ENCODE assay signal across 9 cellular contexts in genomic region chr2:231037202-231037730, GRCh38. TPM values are rescaled to one million over a fixed set of nuclear protein-coding genes. Genes with fewer than 3 reads are reported as not detected.
DNase-seq lines count a peak whose midpoint lies in the region; ATAC-seq and TF ChIP-seq lines count a peak whose summit lies in the region.
"Had no signal": no experiment of that assay in that cellular context is flagged by ENCODE, and none has a peak within 500 bp of the region (broad histone marks: within the 10 kb centered on the region; RNA-seq: fewer than 3 reads in every experiment).

Gene C2orf72 (plus strand): TSS chr2:231037523. CDS start chr2:231037566, 43 bp downstream.

- H3K9me3 ChIP-seq in mesenchymal stem cell (ENCODE audit: control insufficient read depth, low read length) = no peaks in the 10 kb centered on the region

- H3K27me3 ChIP-seq in mesenchymal stem cell (ENCODE audit: control insufficient read depth in 1 of 2, insufficient read depth in 1 of 2, low read length in 2 of 2) (peaks cover 82 to 91% of the 10 kb centered on the region in 2 experiments), brain microvascular endothelial cell (replicated peaks) (peaks cover 44% of the 10 kb centered on the region)

- no peaks in the 10 kb centered on the region for H3K9me3 Mint-ChIP-seq in activated naive CD8-positive, alpha-beta T cell treated with anti-CD3 and anti-CD28 coated beads, Interleukin-2, amount 50 U/mL, for 24 hours
- H3K9me3 Mint-ChIP-seq: activated naive CD4-positive, alpha-beta T cell treated with anti-CD3 and anti-CD28 coated beads, Interleukin-2, amount 50 U/mL, for 72 hours had no signal

- H3K27ac Mint-ChIP-seq in activated naive CD8-positive, alpha-beta T cell treated with anti-CD3 and anti-CD28 coated beads, Interleukin-2, amount 50 U/mL, for 24 hours = no peak within 1 kb of the TSS
- H3K27ac Mint-ChIP-seq: activated naive CD4-positive, alpha-beta T cell treated with anti-CD3 and anti-CD28 coated beads, Interleukin-2, amount 50 U/mL, for 72 hours had no signal

- ATAC-seq in activated naive CD8-positive, alpha-beta T cell treated with anti-CD3 and anti-CD28 coated beads, Interleukin-2, amount 50 U/mL, for 24 hours = peak; percentile 41
- ATAC-seq in HG02840 (IDR thresholded peaks at IDR 0.05; ENCODE audit: low FRiP score, unreplicated experiment) = no peak
- no peak for ATAC-seq in GM18498 (IDR thresholded peaks at IDR 0.05; ENCODE audit: unreplicated experiment)

- DNase-seq in 8988T (peak; percentile 80), GM20000 (ENCODE audit: low spot score) (peak; percentile 71), mesenchymal stem cell (no peak), NCI-H524 (lab: John Stamatoyannopoulos, UW) (no peak), brain microvascular endothelial cell (no peak)
- peak; percentile 23 for DNase-seq in activated naive CD8-positive, alpha-beta T cell treated with anti-CD3 and anti-CD28 coated beads, Interleukin-2, amount 50 U/mL, for 24 hours

- peak within 1 kb of the TSS; percentile 53 for H3K4me3 Mint-ChIP-seq in activated naive CD8-positive, alpha-beta T cell treated with anti-CD3 and anti-CD28 coated beads, Interleukin-2, amount 50 U/mL, for 24 hours

- no peak within 1 kb of the TSS for H2BK120ac ChIP-seq in mesenchymal stem cell (ENCODE audit: low read depth, low read length)

- peaks cover 1% of the 10 kb centered on the region for H3K4me1 Mint-ChIP-seq in activated naive CD8-positive, alpha-beta T cell treated with anti-CD3 and anti-CD28 coated beads, Interleukin-2, amount 50 U/mL, for 24 hours

- H2BK12ac ChIP-seq in mesenchymal stem cell (ENCODE audit: low read length in 2 of 2) = no peak within 1 kb of the TSS

- no peak within 1 kb of the TSS for H4K8ac ChIP-seq in mesenchymal stem cell (ENCODE audit: low read length)

- peak within 1 kb of the TSS; percentile 44 for H2BK15ac ChIP-seq in mesenchymal stem cell (ENCODE audit: low read depth, poor library complexity, severe bottlenecking)

- H3K18ac ChIP-seq in mesenchymal stem cell (ENCODE audit: low read depth in 1 of 2, low read length in 2 of 2) = peak within 1 kb of the TSS in 1 of 2 experiments; percentile 30

- H3K79me1 ChIP-seq in mesenchymal stem cell (replicated peaks; ENCODE audit: low read length, poor library complexity, severe bottlenecking) = no peaks in the 10 kb centered on the region

- H3K4me2 ChIP-seq in mesenchymal stem cell (ENCODE audit: low read length, poor library complexity, severe bottlenecking) = peak within 1 kb of the TSS; percentile 83

- no peak within 1 kb of the TSS for H2BK5ac ChIP-seq in mesenchymal stem cell (ENCODE audit: low read depth, low read length, poor library complexity, severe bottlenecking)

- TF ChIP-seq CTCF in GM20000 (IDR thresholded peaks at IDR 0.05; ENCODE audit: extremely low read depth, missing control alignments) = no peak
- no peak for TF ChIP-seq CTCF in brain microvascular endothelial cell (IDR thresholded peaks at IDR 0.05; ENCODE audit: low read depth, low read length, missing control alignments)

- H3K27me3 Mint-ChIP-seq in activated naive CD8-positive, alpha-beta T cell treated with anti-CD3 and anti-CD28 coated beads, Interleukin-2, amount 50 U/mL, for 24 hours = peaks cover 64% of the 10 kb centered on the region

- no peak within 1 kb of the TSS for H3K4ac ChIP-seq in mesenchymal stem cell (ENCODE audit: low read depth in 1 of 2, low read length in 2 of 2)

- H3K36me3 ChIP-seq in mesenchymal stem cell (ENCODE audit: control insufficient read depth in 1 of 2, insufficient read depth in 2 of 2, low read depth in 1 of 2, low read length in 2 of 2) = peaks cover 0 to 2% of the 10 kb centered on the region in 2 experiments
- no peaks in the 10 kb centered on the region for H3K36me3 ChIP-seq in brain microvascular endothelial cell (replicated peaks)

- no peak within 1 kb of the TSS for H2AK5ac ChIP-seq in mesenchymal stem cell (ENCODE audit: low read length, severe bottlenecking)

- no peaks in the 10 kb centered on the region for H3K36me3 Mint-ChIP-seq in activated naive CD8-positive, alpha-beta T cell treated with anti-CD3 and anti-CD28 coated beads, Interleukin-2, amount 50 U/mL, for 24 hours (ENCODE audit: low read depth)
- H3K36me3 Mint-ChIP-seq: activated naive CD4-positive, alpha-beta T cell treated with anti-CD3 and anti-CD28 coated beads, Interleukin-2, amount 50 U/mL, for 72 hours had no signal

- no peak within 1 kb of the TSS for H3K14ac ChIP-seq in mesenchymal stem cell (ENCODE audit: low read length in 2 of 2)

- no peak within 1 kb of the TSS for H4K91ac ChIP-seq in mesenchymal stem cell (ENCODE audit: low read length)

- no peak within 1 kb of the TSS for H3K27ac ChIP-seq in mesenchymal stem cell (ENCODE audit: low read length, poor library complexity, severe bottlenecking)
- H3K27ac ChIP-seq in brain microvascular endothelial cell = no peak within 1 kb of the TSS

- in situ Hi-C loops in brain microvascular endothelial cell (cut with HindIII; ENCODE audit: low pct_ligation_motif_present, low sequenced_read_pairs) = no loop called here

- no peak within 1 kb of the TSS for H3K9ac ChIP-seq in mesenchymal stem cell (ENCODE audit: low read length)

- H3K4me1 ChIP-seq in mesenchymal stem cell (ENCODE audit: control insufficient read depth, insufficient read depth, low read depth, low read length) = peaks cover 16% of the 10 kb centered on the region

- no peak within 1 kb of the TSS for H2AFZ ChIP-seq in mesenchymal stem cell (ENCODE audit: low read depth, low read length)

- H3K23ac ChIP-seq in mesenchymal stem cell (ENCODE audit: low read length in 2 of 2) = peak within 1 kb of the TSS in 1 of 2 experiments; percentile 34

- WGBS in mesenchymal stem cell = 8% methylated on average over 23 of the region's 61 CpGs

- peak within 1 kb of the TSS in 1 of 2 experiments; percentile 51 for H3K4me3 ChIP-seq in mesenchymal stem cell (ENCODE audit: insufficient read depth in 1 of 2, low read depth in 1 of 2, low read length in 2 of 2)
- no peak within 1 kb of the TSS for H3K4me3 ChIP-seq in brain microvascular endothelial cell (ENCODE audit: low read depth, low read length)

RNA-seq across cellular contexts. Expression of gene C2orf72, which starts in this region (rescaled TPM):
- 0.08 TPM for polyA plus RNA-seq in mesenchymal stem cell (2013, experiment 1 of 2)
- 0.18 TPM for polyA plus RNA-seq in mesenchymal stem cell (2013, experiment 2 of 2)

Comparison
In these comparisons a context has a peak if more than half of its experiments do, and no peak if none do; other contexts are left out.
1. DNase-seq: peak in 8988T (single experiment), GM20000 (single experiment) and activated naive CD8-positive, alpha-beta T cell treated with anti-CD3 and anti-CD28 coated beads, Interleukin-2, amount 50 U/mL, for 24 hours (single experiment); none in mesenchymal stem cell (single experiment), NCI-H524 (0 of 2) and brain microvascular endothelial cell (single experiment).